In the genomic region with DNA sequence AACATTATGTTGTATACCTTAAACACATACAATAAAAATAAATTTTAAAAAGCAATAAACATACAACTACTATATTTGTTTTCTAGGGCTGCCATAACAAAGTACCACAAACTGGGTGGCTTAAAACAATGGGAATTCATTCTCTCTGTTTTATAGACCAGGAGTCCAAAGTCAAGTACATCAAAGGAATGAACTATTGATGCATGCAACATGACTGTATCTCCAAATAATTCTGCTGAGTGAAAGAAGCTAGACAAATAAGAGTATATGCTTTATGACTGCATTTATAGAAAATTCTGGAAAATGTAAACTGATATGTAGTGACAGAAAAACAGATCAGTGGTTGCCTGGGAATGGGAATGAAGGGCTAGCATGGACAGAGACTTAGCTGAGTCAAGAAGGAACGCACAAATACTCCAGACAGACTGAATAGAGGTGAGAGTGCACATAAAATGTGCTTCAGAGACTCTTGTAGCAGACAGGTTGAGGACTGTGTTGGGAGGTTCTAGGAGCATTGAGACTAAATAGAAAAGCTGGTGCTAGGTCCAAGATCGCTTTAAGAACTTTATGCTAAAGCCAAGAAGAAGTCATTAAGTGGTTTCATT, we compare ENCODE assay signal across 20 cellular contexts. TPM values are rescaled to one million over a fixed set of nuclear protein-coding genes. Genes with fewer than 3 reads are reported as not detected.
A peak's percentile ranks its signal among the peaks of the same experiment; 100 is the strongest.
DNase-seq lines count a peak whose midpoint lies in the region; ATAC-seq, FAIRE-seq and TF ChIP-seq lines count a peak whose summit lies in the region.
"Had no signal": no experiment of that assay in that cellular context is flagged by ENCODE, and none has a peak within 500 bp of the region (broad histone marks: within the 10 kb centered on the region; RNA-seq: fewer than 3 reads in every experiment).

No MANE protein-coding gene starts in this region.

- FAIRE-seq in small intestine (lab: Jason Lieb, UNC) = no peak
- FAIRE-seq: A549, D721Med, G401.6, GM12891, H54 had no signal

- H3K27me3 Mint-ChIP-seq in activated CD4-positive, alpha-beta T cell treated with anti-CD3 and anti-CD28 coated beads, Interleukin-2, amount 10 ng/mL, durations not matched to agents 24 days and 14 days = peaks cover 9% of the 10 kb centered on the region

- no peaks in the 10 kb centered on the region for H3K9me3 ChIP-seq in small intestine (ENCODE audit: control insufficient read depth, low read depth)

- H3K27me3 ChIP-seq in small intestine (ENCODE audit: control insufficient read depth in 2 of 2, insufficient read depth in 2 of 2, low read length in 2 of 2) = no peaks in the 10 kb centered on the region

- H3K4me1 ChIP-seq in small intestine (ENCODE audit: control insufficient read depth in 2 of 2, insufficient read depth in 1 of 2, low read depth in 1 of 2, low read length in 1 of 2) = peaks cover 3 to 6% of the 10 kb centered on the region in 2 donors

- intact Hi-C loops in activated CD4-positive, alpha-beta T cell treated with anti-CD3 and anti-CD28 coated beads, Interleukin-2, amount 10 ng/mL, durations not matched to agents 24 days and 14 days (cut with micrococcal nuclease) = no loop called here

- DNase-seq in SW480 (ENCODE audit: low spot score) (peak; percentile 55), epithelial cell of esophagus (ENCODE audit: low read depth) (peak; percentile 74), kidney glomerular epithelial cell (lab: John Stamatoyannopoulos, UW) (peak; percentile 6), small intestine (peak; percentile 70), activated gamma-delta T cell treated with Interleukin-2 at 50 U/mL for 16 hours (no peak)
- DNase-seq in activated CD4-positive, alpha-beta T cell treated with anti-CD3 and anti-CD28 coated beads, Interleukin-2, amount 10 ng/mL, durations not matched to agents 24 days and 14 days = no peak
- DNase-seq: CD8-positive, alpha-beta T cell; COR-L47; DMS153; DMS79 treated with DMSO at 0.1 percent for 48 hours; EL; GM23248; IMR-90 had no signal

- no peak for ATAC-seq in HG03045 (IDR thresholded peaks at IDR 0.05; ENCODE audit: unreplicated experiment)
- ATAC-seq: A549; CD8-positive, alpha-beta T cell had no signal

- no peak overlapping the region for H3K27ac Mint-ChIP-seq in activated CD4-positive, alpha-beta T cell treated with anti-CD3 and anti-CD28 coated beads, Interleukin-2, amount 10 ng/mL, durations not matched to agents 24 days and 14 days
- H3K27ac Mint-ChIP-seq: CD14-positive monocyte; CD8-positive, alpha-beta T cell had no signal

- H3K27ac ChIP-seq in small intestine (ENCODE audit: low read depth in 1 of 2, low read length in 1 of 2) = peak overlapping the region in 1 of 2 donors; percentile 27
- H3K27ac ChIP-seq: A549, GM23248 had no signal

- WGBS in small intestine, 3 donors = 38 to 71% (median 43%) methylated on average over 2 of the region's 2 CpGs

- H3K9me3 Mint-ChIP-seq in activated CD4-positive, alpha-beta T cell treated with anti-CD3 and anti-CD28 coated beads, Interleukin-2, amount 10 ng/mL, durations not matched to agents 24 days and 14 days = no peaks in the 10 kb centered on the region
- H3K9me3 Mint-ChIP-seq: CD8-positive, alpha-beta T cell had no signal

- H3K4me3 ChIP-seq in epithelial cell of esophagus (ENCODE audit: low read length) (no peak overlapping the region), small intestine (ENCODE audit: low read depth in 1 of 2, low read length in 2 of 2) (no peak overlapping the region)
- H3K4me3 ChIP-seq: A549, GM23248 had no signal

- no peaks in the 10 kb centered on the region for H3K36me3 Mint-ChIP-seq in activated CD4-positive, alpha-beta T cell treated with anti-CD3 and anti-CD28 coated beads, Interleukin-2, amount 10 ng/mL, durations not matched to agents 24 days and 14 days (ENCODE audit: low read depth)
- H3K36me3 Mint-ChIP-seq: CD14-positive monocyte; CD8-positive, alpha-beta T cell had no signal

- no peak overlapping the region for H3K4me3 Mint-ChIP-seq in activated CD4-positive, alpha-beta T cell treated with anti-CD3 and anti-CD28 coated beads, Interleukin-2, amount 10 ng/mL, durations not matched to agents 24 days and 14 days
- H3K4me3 Mint-ChIP-seq: CD14-positive monocyte; CD8-positive, alpha-beta T cell had no signal

- no peaks in the 10 kb centered on the region for H3K4me1 Mint-ChIP-seq in activated CD4-positive, alpha-beta T cell treated with anti-CD3 and anti-CD28 coated beads, Interleukin-2, amount 10 ng/mL, durations not matched to agents 24 days and 14 days

- H3K36me3 ChIP-seq in small intestine (ENCODE audit: control insufficient read depth in 2 of 2, insufficient read depth in 2 of 2, low read length in 2 of 2) = no peaks in the 10 kb centered on the region

- no peak for TF ChIP-seq CTCF in epithelial cell of esophagus (IDR thresholded peaks at IDR 0.05; ENCODE audit: insufficient read depth, low read depth, low read length, missing control alignments)

RNA-seq across cellular contexts. Expression of a gene that starts 11.0 kb away (rescaled TPM):
- 1 to 10 TPM; 3.3 to 4.6 (median 4.0) TPM for polyA plus RNA-seq in small intestine
- total RNA-seq in activated CD4-positive, alpha-beta T cell treated with anti-CD3 and anti-CD28 coated beads, Interleukin-2, amount 10 ng/mL, durations not matched to agents 24 days and 14 days = not detected in 2 replicates
- total RNA-seq: CD8-positive, alpha-beta T cell had no signal
- polyA plus RNA-seq: CD14-positive monocyte had no signal

Comparison
In these comparisons a context has a peak if more than half of its experiments do, and no peak if none do; other contexts are left out.
1. DNase-seq: peak in SW480 (single experiment), epithelial cell of esophagus (single experiment), kidney glomerular epithelial cell (single experiment) and small intestine (single experiment); none in activated CD4-positive, alpha-beta T cell treated with anti-CD3 and anti-CD28 coated beads, Interleukin-2, amount 10 ng/mL, durations not matched to agents 24 days and 14 days (single experiment) and activated gamma-delta T cell treated with Interleukin-2 at 50 U/mL for 16 hours (single experiment).